Comparison of ENCODE assay signal across 9 cellular contexts in the genomic region with DNA sequence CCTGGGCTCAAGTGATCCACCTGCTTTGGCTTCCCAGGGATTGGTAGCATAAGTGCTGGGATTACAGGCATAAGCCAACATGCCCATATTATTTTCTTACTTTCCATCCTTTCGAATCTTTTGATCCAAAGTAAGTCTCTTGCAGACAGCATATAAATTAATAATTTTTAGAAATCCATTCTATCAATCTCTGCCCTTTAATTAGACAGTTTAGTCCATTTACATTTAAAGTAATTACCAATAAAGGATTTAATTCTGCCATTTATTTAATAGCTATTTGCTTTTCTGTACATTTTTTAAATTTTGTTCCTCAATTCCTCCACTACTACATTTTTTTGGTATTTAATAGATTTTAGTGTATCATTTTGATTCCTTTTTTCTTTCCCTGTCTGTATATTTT.
"Had no signal": no experiment of that assay in that cellular context is flagged by ENCODE, and none has a peak within 500 bp of the region (broad histone marks: within the 10 kb centered on the region; RNA-seq: fewer than 3 reads in every experiment).

No MANE protein-coding gene starts in this region.

- H3K4me3 ChIP-seq: GM23338 had no signal

- DNase-seq: H9, HCEC 1CT, HFFc6, KG1 had no signal

- H3K27ac ChIP-seq: HL-60 had no signal

- FAIRE-seq: H1, H54, HepG2 had no signal
